In genomic region chr2:212536385-212537310, GRCh38 we compare ENCODE assay signal across 8 cellular contexts. TPM values are rescaled to one million over a fixed set of nuclear protein-coding genes. Genes with fewer than 3 reads are reported as not detected.
DNase-seq lines count a peak whose midpoint lies in the region; ATAC-seq and TF ChIP-seq lines count a peak whose summit lies in the region.

No MANE protein-coding gene starts in this region.

- CTCF ChIA-PET in AG04450 (lab: Charles Lee) = interaction anchor here (0.7 to 0.9 kb wide), 3 partner anchors 31 to 1081 kb away, joined by 3 read pairs; no protein-coding TSS in a partner anchor

- H3K4me3 Mint-ChIP-seq in memory B cell (peak overlapping the region; percentile 21), type B pancreatic cell (peak overlapping the region; percentile 93)

- peaks cover 4% of the 10 kb centered on the region for H3K4me1 Mint-ChIP-seq in memory B cell
- H3K4me1 Mint-ChIP-seq in type B pancreatic cell (ENCODE audit: unreplicated experiment) = peaks cover 14% of the 10 kb centered on the region

- H3K9me3 Mint-ChIP-seq in memory B cell (peaks cover 1% of the 10 kb centered on the region), type B pancreatic cell (no peaks in the 10 kb centered on the region)

- H3K9ac ChIP-seq in HUES48 (ENCODE audit: low read depth, low read length) = no peak overlapping the region

- H3K36me3 ChIP-seq in HUES48 (ENCODE audit: control insufficient read depth, insufficient read depth, low read length) = no peaks in the 10 kb centered on the region

- H3K9me3 ChIP-seq in AG04450 (ENCODE audit: control insufficient read depth, insufficient read depth, low read length) = peaks cover 3% of the 10 kb centered on the region; the same call in 1 of the 2 replicates
- no peaks in the 10 kb centered on the region for H3K9me3 ChIP-seq in HUES48 (ENCODE audit: control insufficient read depth, insufficient read depth, low read length)

- no peak for DNase-seq in AG04450 (ENCODE audit: low read depth, low spot score)
- no peak for DNase-seq in memory B cell (ENCODE audit: low spot score in 2 of 2)
- DNase-seq in type B pancreatic cell (ENCODE audit: extremely low spot score, unreplicated experiment) = no peak
- DNase-seq in NCI-H187 (lab: John Stamatoyannopoulos, UW) = no peak
- DNase-seq in NCI-H1930 (lab: John Stamatoyannopoulos, UW) = no peak
- DNase-seq in KG1 (lab: John Stamatoyannopoulos, UW) = no peak

- no peaks in the 10 kb centered on the region for H3K36me3 Mint-ChIP-seq in memory B cell
- H3K36me3 Mint-ChIP-seq in type B pancreatic cell = no peaks in the 10 kb centered on the region

- POLR2A ChIA-PET in AG04450 (lab: Yijun Ruan, JAX) = interaction anchor here (0.8 kb wide), 1 partner anchor 1964 kb away, joined by 7 read pairs; no protein-coding TSS in a partner anchor

- ATAC-seq in memory B cell (ENCODE audit: low read depth) = no peak

- H3K4me3 ChIP-seq in AG04450 (ENCODE audit: low read depth, low read length) (peak overlapping the region; percentile 17; the same call in 1 of the 2 replicates), HUES48 (ENCODE audit: low read depth, low read length) (peak overlapping the region; percentile 63)

- H3K27ac ChIP-seq in AG04450 (ENCODE audit: low read depth, low read length) (no peak overlapping the region), HUES48 (ENCODE audit: low read depth, low read length) (no peak overlapping the region), cingulate gyrus (ENCODE audit: low read depth, low read length) (peak overlapping the region; percentile 83)

- peaks cover 16% of the 10 kb centered on the region; the same call in 1 of the 2 replicates for H3K4me1 ChIP-seq in HUES48 (ENCODE audit: control insufficient read depth, insufficient read depth, low read length)

- H3K27me3 Mint-ChIP-seq in memory B cell = peaks cover 8% of the 10 kb centered on the region
- peaks cover 64% of the 10 kb centered on the region for H3K27me3 Mint-ChIP-seq in type B pancreatic cell

- H3K27ac Mint-ChIP-seq in memory B cell = no peak overlapping the region
- peak overlapping the region; percentile 67 for H3K27ac Mint-ChIP-seq in type B pancreatic cell

- H3K27me3 ChIP-seq in AG04450 (ENCODE audit: control insufficient read depth, insufficient read depth, low read length) (peaks cover 48% of the 10 kb centered on the region), HUES48 (ENCODE audit: control insufficient read depth, insufficient read depth, low read length) (peaks cover 77% of the 10 kb centered on the region)

- TF ChIP-seq CTCF in AG04450 (IDR thresholded peaks at IDR 0.05; ENCODE audit: low read depth, low read length) (no peak), type B pancreatic cell (conservative IDR thresholded peaks at IDR 0.05) (peak; percentile 58)

RNA-seq across cellular contexts. Expression of gene ERBB4, which starts 2.0 kb away (rescaled TPM):
- polyA plus RNA-seq in AG04450 (2011; rRNA removed) = not detected in 2 replicates
- polyA minus RNA-seq in AG04450 (2011; rRNA and poly(A)+ RNA removed) = not detected in 2 replicates
- total RNA-seq in type B pancreatic cell (ENCODE audit: low replicate concordance) = 5.3 and 9.9 TPM in 2 replicates
